In the genomic region with DNA sequence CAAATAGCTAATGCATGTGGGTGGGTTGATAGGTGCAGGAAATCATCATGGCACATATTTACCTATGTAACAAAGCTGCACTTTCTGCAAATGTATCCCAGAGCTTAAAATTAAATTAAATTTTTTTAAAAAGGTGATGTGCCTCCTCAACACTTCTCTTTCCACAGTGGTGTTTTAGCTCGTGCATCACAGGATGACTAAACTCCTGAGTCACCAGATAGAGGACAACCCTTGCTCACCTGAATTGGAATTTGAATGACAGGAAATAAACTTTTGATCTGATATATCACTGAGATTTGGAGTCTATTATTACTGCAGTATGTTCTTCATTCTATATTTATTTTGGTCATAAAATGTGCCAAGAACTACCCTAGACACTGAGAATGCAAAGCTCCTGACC, we compare ENCODE assay signal across 25 cellular contexts.
"Had no signal": no experiment of that assay in that cellular context is flagged by ENCODE, and none has a peak within 500 bp of the region (broad histone marks: within the 10 kb centered on the region; RNA-seq: fewer than 3 reads in every experiment).

No MANE protein-coding gene starts in this region.

- FAIRE-seq: HepG2 had no signal

- ATAC-seq: HepG2, Panc1, Right ventricle myocardium inferior, SK-N-SH treated with all-trans-retinoic acid at 6 μM for 48 hours had no signal

- H3K4me1 ChIP-seq: SJCRH30 had no signal

- H3K36me3 ChIP-seq: MG63 had no signal

- H3K4me3 ChIP-seq: MG63, SJCRH30 had no signal

- DNase-seq: IMR-90, Kasumi-1, KG1, MG63, NCI-H1092, NCI-H1105 treated with DMSO at 0.1 percent for 48 hours, NCI-H1417 treated with DMSO at 0.1 percent for 48 hours, NCI-H146, NCI-H187, NCI-H2029, NCI-H2081 treated with DMSO at 0.1 percent for 48 hours, NCI-H2171, NCI-H226, NCI-H446, NCI-H510A, NCI-H524 treated with DMSO at 0.1 percent for 48 hours, NCI-H69, NCI-H774, SHP77 treated with DMSO at 0.1 percent for 48 hours, SJCRH30 had no signal

- H3K27me3 ChIP-seq: MG63, SJCRH30 had no signal

- H3K9me3 ChIP-seq: MG63, SJCRH30 had no signal

- H3K27ac ChIP-seq: RWPE1, SJCRH30 had no signal
